ENCODE assay signal across 23 cellular contexts in genomic region chr21:45054927-45055612, GRCh38. TPM values are rescaled to one million over a fixed set of nuclear protein-coding genes. Genes with fewer than 3 reads are reported as not detected.
DNase-seq lines count a peak whose midpoint lies in the region; ATAC-seq, FAIRE-seq and TF ChIP-seq lines count a peak whose summit lies in the region.
"Had no signal": no experiment of that assay in that cellular context is flagged by ENCODE, and none has a peak within 500 bp of the region (broad histone marks: within the 10 kb centered on the region; RNA-seq: fewer than 3 reads in every experiment).

No MANE protein-coding gene starts in this region.

- CTCF ChIA-PET in H1 (lab: Charles Lee; ENCODE audit: partially characterized antibody), result interaction anchor here (0.7 to 3.2 kb wide), 7 partner anchors 8 to 83 kb away, joined by 3 to 11 read pairs (median 3); no protein-coding TSS in a partner anchor

- H2BK12ac ChIP-seq in H9 (ENCODE audit: insufficient read length, low read depth, low read length) (no peak overlapping the region), H1 (ENCODE audit: low read depth, low read length) (no peak overlapping the region)

- DNase-seq in COLO829 (ENCODE audit: low spot score), result peak; percentile 26
- DNase-seq in H9, result peak; percentile 23
- DNase-seq in H1 (ENCODE audit: low read depth in 1 of 2, low spot score in 2 of 2), result no peak
- DNase-seq in posterior vena cava (ENCODE audit: low spot score), result peak; percentile 81
- no peak for DNase-seq in DMS53 treated with DMSO at 0.1 percent for 48 hours (lab: John Stamatoyannopoulos, UW; ENCODE audit: unreplicated experiment)
- no peak for DNase-seq in NAMALWA (ENCODE audit: low spot score)
- DNase-seq: activated CD4-positive, alpha-beta memory T cell treated with anti-CD3 and anti-CD28 coated beads, Interleukin-2, amount 10 ng/mL, durations not matched to agents 7 days and 5 days; activated CD4-positive, CD25-positive, alpha-beta regulatory T cell treated with anti-CD3 and anti-CD28 coated beads, Interleukin-2, amount 50 U/mL, for 72 hours; activated naive CD8-positive, alpha-beta T cell treated with anti-CD3 and anti-CD28 coated beads, Interleukin-2, amount 10 ng/mL, durations not matched to agents 7 days and 5 days; dorsolateral prefrontal cortex; heart left ventricle; NCI-H2081 treated with DMSO at 0.1 percent for 48 hours; NCI-H446 treated with DMSO at 0.1 percent for 48 hours; occipital lobe; SHP77; stimulated activated CD4-positive, alpha-beta T cell treated with anti-CD3 and anti-CD28 coated beads, Interleukin-2, amount 100 ng/mL, for 48 hours; T-helper 9 cell had no signal

- H3K79me2 ChIP-seq in H9 (ENCODE audit: insufficient read depth, low read length) (no peaks in the 10 kb centered on the region), H1 (ENCODE audit: control insufficient read depth in 1 of 2, insufficient read depth in 2 of 2, low read length in 2 of 2) (no peaks in the 10 kb centered on the region)

- H3K27me3 ChIP-seq in H9 (ENCODE audit: insufficient read depth, low read length), result no peaks in the 10 kb centered on the region; the same call in 1 of the 2 replicates
- H3K27me3 ChIP-seq in H1 (replicated peaks in 1 of 4; ENCODE audit: control insufficient read depth in 3 of 4, extremely low read depth in 1 of 4, insufficient read depth in 3 of 4, low read length in 3 of 4), result peaks cover 0 to 3% (median 2%) of the 10 kb centered on the region in 4 experiments; a peak in 2 of 7 replicates

- H4K91ac ChIP-seq in H9 (ENCODE audit: insufficient read length, low read depth, low read length), result no peak overlapping the region
- no peak overlapping the region for H4K91ac ChIP-seq in H1 (replicated peaks; ENCODE audit: insufficient read length, low read length)

- no peak overlapping the region for H3K23ac ChIP-seq in H9 (ENCODE audit: insufficient read length, low read depth, low read length)
- no peak overlapping the region for H3K23ac ChIP-seq in H1 (ENCODE audit: insufficient read length)

- H3K9ac ChIP-seq in H9 (ENCODE audit: extremely low read depth, insufficient read length, low read length) (no peak overlapping the region), H1 (replicated peaks in 1 of 4; ENCODE audit: extremely low read depth in 1 of 4, low read depth in 3 of 4, low read length in 3 of 4) (no peak overlapping the region)

- no peaks in the 10 kb centered on the region for H3K36me3 Mint-ChIP-seq in H9 (ENCODE audit: insufficient read depth in 1 of 3, low read depth in 3 of 3)
- H3K36me3 Mint-ChIP-seq: activated naive CD8-positive, alpha-beta T cell treated with anti-CD3 and anti-CD28 coated beads, Interleukin-2, amount 10 ng/mL, durations not matched to agents 7 days and 5 days; memory B cell; stimulated activated effector memory CD8-positive, alpha-beta T cell treated with anti-CD3 and anti-CD28 coated beads, Interleukin-12 subunit alpha, Interleukin-12 subunit beta, amount 100 ng/mL, for 72 hours had no signal

- no peak overlapping the region for H4K8ac ChIP-seq in H9 (replicated peaks; ENCODE audit: insufficient read length, low read depth, low read length)
- H4K8ac ChIP-seq in H1 (ENCODE audit: extremely low read depth, insufficient read depth, low read length), result no peak overlapping the region

- H3K4ac ChIP-seq in H9 (ENCODE audit: low read depth, low read length), result no peak overlapping the region
- H3K4ac ChIP-seq in H1 (replicated peaks; ENCODE audit: insufficient read length, low read depth, low read length), result no peak overlapping the region

- no peak overlapping the region for H3K27ac ChIP-seq in H9 (ENCODE audit: insufficient read length, low read depth, low read length)
- no peak overlapping the region for H3K27ac ChIP-seq in H1 (ENCODE audit: low read depth, low read length)
- H3K27ac ChIP-seq: C4-2B had no signal

- H3K9me3 ChIP-seq in H9 (ENCODE audit: control insufficient read depth, low read depth, low read length) (no peaks in the 10 kb centered on the region), H1 (ENCODE audit: insufficient read depth in 2 of 2, low read depth in 1 of 2, low read length in 1 of 2) (no peaks in the 10 kb centered on the region)
- H3K9me3 ChIP-seq: heart left ventricle had no signal

- H3K23me2 ChIP-seq in H9 (ENCODE audit: insufficient read length, low read depth, low read length, poor library complexity, severe bottlenecking), result no peaks in the 10 kb centered on the region
- H3K23me2 ChIP-seq in H1 (ENCODE audit: low read depth, low read length), result no peaks in the 10 kb centered on the region

- H2AFZ ChIP-seq in H9 (ENCODE audit: low read length) (no peak overlapping the region), H1 (ENCODE audit: low read length) (no peak overlapping the region)

- H2BK20ac ChIP-seq in H9 (ENCODE audit: low read depth, low read length, poor library complexity, severe bottlenecking), result no peak overlapping the region
- no peak overlapping the region for H2BK20ac ChIP-seq in H1 (ENCODE audit: low read length)

- POLR2A ChIA-PET in H1 (lab: Charles Lee; ENCODE audit: partially characterized antibody), result interaction anchor here (2.0 kb wide), 1 partner anchor 9 kb away, joined by 7 read pairs; no protein-coding TSS in a partner anchor

- H2BK120ac ChIP-seq in H9 (ENCODE audit: low read depth, low read length, poor library complexity, severe bottlenecking), result no peak overlapping the region
- H2BK120ac ChIP-seq in H1 (replicated peaks; ENCODE audit: low read depth, low read length), result no peak overlapping the region

- TF ChIP-seq POLR2A in H1 (IDR thresholded peaks at IDR 0.05; ENCODE audit: control extremely low read depth in 1 of 2, low read depth in 2 of 2, low read length in 2 of 2), result no peak

- H3K4me3 ChIP-seq in H1 (ENCODE audit: extremely low read depth in 1 of 4, insufficient read depth in 2 of 4, low read depth in 3 of 4, low read length in 4 of 4), result no peak overlapping the region

- no peak for TF ChIP-seq CTCF in H9 (conservative IDR thresholded peaks at IDR 0.05)
- TF ChIP-seq CTCF in H1 (IDR thresholded peaks at IDR 0.05; ENCODE audit: control extremely low read depth in 1 of 3, insufficient read depth in 1 of 3, low read depth in 1 of 3, low read length in 3 of 3), result no peak

- H3T11ph ChIP-seq in H9 (ENCODE audit: low read length), result no peak overlapping the region

- H3K18ac ChIP-seq in H9 (ENCODE audit: insufficient read length, low read depth, low read length) (no peak overlapping the region), H1 (ENCODE audit: extremely low read depth, low read length) (no peak overlapping the region)

- no peak overlapping the region; a peak in 2 of 7 replicates for H3K27ac Mint-ChIP-seq in H9
- H3K27ac Mint-ChIP-seq: activated CD4-positive, alpha-beta memory T cell treated with anti-CD3 and anti-CD28 coated beads, Interleukin-2, amount 10 ng/mL, durations not matched to agents 7 days and 5 days; activated naive CD8-positive, alpha-beta T cell treated with anti-CD3 and anti-CD28 coated beads, Interleukin-2, amount 10 ng/mL, durations not matched to agents 7 days and 5 days; activated T-helper 2 cell treated with anti-CD3 and anti-CD28 coated beads, Interferon-gamma antibody, Interleukin-2, Interleukin-4, amounts not matched to agents 10 μg/mL and 5 μg/mL and 100 μg/mL, durations not matched to agents 14 hours and 24 hours and 36 hours; memory B cell; stimulated activated effector memory CD8-positive, alpha-beta T cell treated with anti-CD3 and anti-CD28 coated beads, Interleukin-12 subunit alpha, Interleukin-12 subunit beta, amount 100 ng/mL, for 72 hours had no signal

- H3K4me1 ChIP-seq in H9 (ENCODE audit: insufficient read depth, low read length) (no peaks in the 10 kb centered on the region; the same call in 1 of the 2 replicates), H1 (replicated peaks in 1 of 4; ENCODE audit: control insufficient read depth in 3 of 4, insufficient read depth in 4 of 4, low read length in 3 of 4) (peaks cover 5 to 15% (median 12%) of the 10 kb centered on the region in 4 experiments)

- H2BK5ac ChIP-seq in H9 (ENCODE audit: insufficient read length, low read length) (no peak overlapping the region), H1 (ENCODE audit: low read depth, low read length) (no peak overlapping the region)

- ATAC-seq in GM18868 (IDR thresholded peaks at IDR 0.05; ENCODE audit: unreplicated experiment), result no peak
- ATAC-seq: stimulated activated effector memory CD8-positive, alpha-beta T cell treated with anti-CD3 and anti-CD28 coated beads, Interleukin-12 subunit alpha, Interleukin-12 subunit beta, amount 100 ng/mL, for 72 hours had no signal

- no peaks in the 10 kb centered on the region for H3K36me3 ChIP-seq in H1 (ENCODE audit: control insufficient read depth in 2 of 4, insufficient read depth in 4 of 4, low read length in 3 of 4)
- H3K36me3 ChIP-seq: heart left ventricle had no signal

- H3K56ac ChIP-seq in H9 (ENCODE audit: insufficient read length, low read depth, low read length) (no peak overlapping the region), H1 (replicated peaks; ENCODE audit: insufficient read length, low read depth, low read length) (no peak overlapping the region)

- peaks cover 27 to 40% of the 10 kb centered on the region in 2 experiments for H3K4me1 Mint-ChIP-seq in H9
- H3K4me1 Mint-ChIP-seq: activated CD4-positive, alpha-beta memory T cell treated with anti-CD3 and anti-CD28 coated beads, Interleukin-2, amount 10 ng/mL, durations not matched to agents 7 days and 5 days; stimulated activated effector memory CD8-positive, alpha-beta T cell treated with anti-CD3 and anti-CD28 coated beads, Interleukin-12 subunit alpha, Interleukin-12 subunit beta, amount 100 ng/mL, for 72 hours had no signal

- H3K27me3 Mint-ChIP-seq in H9 (ENCODE audit: low read depth), result peaks cover 20% of the 10 kb centered on the region

- TF ChIP-seq EP300 in H1 (IDR thresholded peaks at IDR 0.05; ENCODE audit: borderline replicate concordance in 1 of 2, low read depth in 2 of 2, low read length in 2 of 2), result no peak

- no peak overlapping the region for H3K4me2 ChIP-seq in H9 (ENCODE audit: insufficient read depth, insufficient read length, low read length)
- H3K4me2 ChIP-seq in H1 (ENCODE audit: insufficient read depth in 1 of 2, low read depth in 2 of 2, low read length in 2 of 2), result no peak overlapping the region

- no peak for FAIRE-seq in H1 (lab: Jason Lieb, UNC)
- FAIRE-seq: astrocyte had no signal

- no peak overlapping the region; a peak in 1 of 5 replicates for H3K4me3 Mint-ChIP-seq in H9
- H3K4me3 Mint-ChIP-seq: activated CD4-positive, alpha-beta memory T cell treated with anti-CD3 and anti-CD28 coated beads, Interleukin-2, amount 10 ng/mL, durations not matched to agents 7 days and 5 days; activated naive CD8-positive, alpha-beta T cell treated with anti-CD3 and anti-CD28 coated beads, Interleukin-2, amount 10 ng/mL, durations not matched to agents 7 days and 5 days; memory B cell; stimulated activated effector memory CD8-positive, alpha-beta T cell treated with anti-CD3 and anti-CD28 coated beads, Interleukin-12 subunit alpha, Interleukin-12 subunit beta, amount 100 ng/mL, for 72 hours had no signal

- H4K20me1 ChIP-seq in H9 (ENCODE audit: control insufficient read depth, insufficient read depth, insufficient read length), result no peaks in the 10 kb centered on the region
- no peaks in the 10 kb centered on the region for H4K20me1 ChIP-seq in H1 (replicated peaks in 1 of 2; ENCODE audit: control insufficient read depth in 1 of 2, insufficient read depth in 2 of 2, low read length in 2 of 2)

- WGBS in H9 (ENCODE audit: extremely low coverage, insufficient read length, low lambda C conversion rate), result no CpG with 5 or more reads among the region's 37 CpGs
- 84% methylated on average over 37 of the region's 37 CpGs; no CpG with 5 or more reads in 1 of the 2 experiments for whole genome bisulfite sequencing in H1 (ENCODE audit: extremely low coverage in 1 of 2, insufficient coverage in 1 of 2, insufficient read length in 1 of 2, insufficient replicate concordance in 2 of 2, low coverage in 1 of 2, low lambda C conversion rate in 2 of 2, missing lambda C conversion rate in 1 of 2), 2 experiments

- H3K14ac ChIP-seq in H9 (ENCODE audit: insufficient read depth, low read length) (no peak overlapping the region; the same call in 1 of the 2 replicates), H1 (ENCODE audit: insufficient read length) (no peak overlapping the region)

- H2AK5ac ChIP-seq in H9 (ENCODE audit: insufficient read length, low read length) (no peak overlapping the region), H1 (ENCODE audit: low read depth, low read length) (0 out of 2 replicates have a peak overlapping the region, but pooled peaks have one; percentile 32)

- H4K5ac ChIP-seq in H9 (ENCODE audit: insufficient read length, low read depth, low read length) (no peak overlapping the region), H1 (ENCODE audit: insufficient read length, low read depth, low read length) (no peak overlapping the region)

- H2BK15ac ChIP-seq in H9 (ENCODE audit: low read depth, low read length) (no peak overlapping the region), H1 (ENCODE audit: low read length) (no peak overlapping the region)

- no peak for TF ChIP-seq RAD21 in H1 (IDR thresholded peaks at IDR 0.05 in 1 of 2, conservative IDR thresholded peaks at IDR 0.05 in 1 of 2; ENCODE audit: low read depth in 2 of 2, low read length in 2 of 2)

- H3K79me1 ChIP-seq in H9 (ENCODE audit: insufficient read depth, low read depth, low read length, poor library complexity, severe bottlenecking) (no peaks in the 10 kb centered on the region), H1 (ENCODE audit: low read depth, low read length) (no peaks in the 10 kb centered on the region)

- intact Hi-C loops in posterior vena cava (cut with DNase I), result no loop called here

- no peaks in the 10 kb centered on the region; a peak in 1 of 5 replicates for H3K9me3 Mint-ChIP-seq in H9
- H3K9me3 Mint-ChIP-seq: activated CD4-positive, alpha-beta memory T cell treated with anti-CD3 and anti-CD28 coated beads, Interleukin-2, amount 10 ng/mL, durations not matched to agents 7 days and 5 days; activated naive CD8-positive, alpha-beta T cell treated with anti-CD3 and anti-CD28 coated beads, Interleukin-2, amount 10 ng/mL, durations not matched to agents 7 days and 5 days; activated T-helper 2 cell treated with anti-CD3 and anti-CD28 coated beads, Interferon-gamma antibody, Interleukin-2, Interleukin-4, amounts not matched to agents 10 μg/mL and 5 μg/mL and 100 μg/mL, durations not matched to agents 14 hours and 24 hours and 36 hours; memory B cell; stimulated activated effector memory CD8-positive, alpha-beta T cell treated with anti-CD3 and anti-CD28 coated beads, Interleukin-12 subunit alpha, Interleukin-12 subunit beta, amount 100 ng/mL, for 72 hours had no signal

RNA-seq across cellular contexts. Expression of gene ADARB1, which starts 19.3 kb away (rescaled TPM):
- total RNA-seq in H9 (2021) (14.1 and 15.8 TPM in 2 replicates), posterior vena cava (10 to 100 TPM; 72.4 to 85.6 TPM)
- total RNA-seq in H1 (2021; fragmentation: NEBNext Ultra II Directional; extraction: Animal tissue kit (Norgen Biotek cat#: 25700)), result 11.1 and 14.9 TPM in 2 replicates
- polyA plus RNA-seq in H1 (2011; rRNA removed), result 4.6 and 4.7 TPM in 2 replicates
- 6.0 TPM for polyA plus RNA-seq in H1 (2011; cell fraction: cytosol; rRNA removed)
- 12.2 TPM for polyA plus RNA-seq in H1 (2011; cell fraction: nucleus; rRNA removed)
- polyA plus RNA-seq in H1 (2012, experiment 1 of 2), result 6.4 to 8.1 TPM (median 7.4 TPM) in 4 replicates
- polyA plus RNA-seq in H1 (2012, experiment 2 of 2), result 2.9 TPM
- 4.8 TPM for polyA plus RNA-seq in H1 (2013, experiment 1 of 2)
- polyA plus RNA-seq in H1 (2013, experiment 2 of 2), result 4.6 TPM
- polyA minus RNA-seq in H1 (2011; rRNA and poly(A)+ RNA removed), result 10.8 and 12.8 TPM in 2 replicates
- 9.3 TPM for polyA minus RNA-seq in H1 (2011; cell fraction: cytosol; rRNA and poly(A)+ RNA removed)
- 15.1 TPM for polyA minus RNA-seq in H1 (2011; cell fraction: nucleus; rRNA and poly(A)+ RNA removed)

Comparison
In these comparisons a context has a peak if more than half of its experiments do, and no peak if none do; other contexts are left out.
1. DNase-seq: peak in COLO829 (single experiment), H9 (single experiment) and posterior vena cava (single experiment); none in H1 (0 of 2), DMS53 treated with DMSO at 0.1 percent for 48 hours (single experiment) and NAMALWA (single experiment).